ENCODE assay signal across 8 cellular contexts in genomic region chr6:151475653-151476523, GRCh38. TPM values are rescaled to one million over a fixed set of nuclear protein-coding genes. Genes with fewer than 3 reads are reported as not detected.
DNase-seq lines count a peak whose midpoint lies in the region; ATAC-seq and TF ChIP-seq lines count a peak whose summit lies in the region.

No MANE protein-coding gene starts in this region.

- 34 to 39% methylated on average over 16 of the region's 16 CpGs for WGBS in heart right ventricle, 2 donors

- peak overlapping the region; percentile 31; the same call in 1 of the 2 replicates for H3K9ac ChIP-seq in ES-I3 (ENCODE audit: low read depth, low read length)

- no peaks in the 10 kb centered on the region for H3K9me3 ChIP-seq in ES-I3 (ENCODE audit: control insufficient read depth, insufficient read depth, low read length)
- no peaks in the 10 kb centered on the region for H3K9me3 ChIP-seq in heart right ventricle
- no peaks in the 10 kb centered on the region for H3K9me3 ChIP-seq in gastrocnemius medialis

- H3K36me3 ChIP-seq in ES-I3 (ENCODE audit: insufficient read depth, low read length) (no peaks in the 10 kb centered on the region), heart right ventricle (no peaks in the 10 kb centered on the region), gastrocnemius medialis (no peaks in the 10 kb centered on the region)

- intact Hi-C loops in heart right ventricle (cut with DNase I): loop anchor here in 8 of 10 donors (2.0 to 10.0 kb wide), 6 partner anchors 34 to 581 kb away; no protein-coding TSS in a partner anchor
- intact Hi-C loops in gastrocnemius medialis (cut with DNase I; ENCODE audit: low total_unique reads): loop anchor here (1.0 to 10.0 kb wide), 2 partner anchors 70 to 581 kb away; no protein-coding TSS in a partner anchor
- intact Hi-C loops in activated T-helper 1 cell treated with anti-CD3 and anti-CD28 coated beads, Interleukin-12 subunit alpha, Interleukin-12 subunit beta, Interleukin-2, Interleukin-4 antibody, amounts not matched to agents 30 ng/mL and 10 ng/mL and 1 ng/mL, durations not matched to agents 14 hours and 24 hours and 36 hours (cut with micrococcal nuclease): loop anchor here (1.0 kb wide), 3 partner anchors 24 to 70 kb away; partner anchors contain the start of gene RMND1

- H3K4me1 Mint-ChIP-seq in activated naive CD4-positive, alpha-beta T cell treated with anti-CD3 and anti-CD28 coated beads, Interleukin-2, amount 10 ng/mL, durations not matched to agents 7 days and 5 days: peaks cover 8% of the 10 kb centered on the region
- H3K4me1 Mint-ChIP-seq in activated T-helper 1 cell treated with anti-CD3 and anti-CD28 coated beads, Interleukin-12 subunit alpha, Interleukin-12 subunit beta, Interleukin-2, Interleukin-4 antibody, amounts not matched to agents 30 ng/mL and 10 ng/mL and 1 ng/mL, durations not matched to agents 14 hours and 24 hours and 36 hours (ENCODE audit: low read depth): peaks cover 7% of the 10 kb centered on the region

- H3K9me3 Mint-ChIP-seq in activated naive CD4-positive, alpha-beta T cell treated with anti-CD3 and anti-CD28 coated beads, Interleukin-2, amount 10 ng/mL, durations not matched to agents 7 days and 5 days: no peaks in the 10 kb centered on the region
- H3K9me3 Mint-ChIP-seq in activated T-helper 1 cell treated with anti-CD3 and anti-CD28 coated beads, Interleukin-12 subunit alpha, Interleukin-12 subunit beta, Interleukin-2, Interleukin-4 antibody, amounts not matched to agents 30 ng/mL and 10 ng/mL and 1 ng/mL, durations not matched to agents 14 hours and 24 hours and 36 hours: no peaks in the 10 kb centered on the region

- peak; percentile 56 for ATAC-seq in HG03175 (IDR thresholded peaks at IDR 0.05; ENCODE audit: unreplicated experiment)
- ATAC-seq in heart right ventricle: peak in 1 of 8 donors; percentile 35
- ATAC-seq in gastrocnemius medialis: peak in 1 of 2 donors; percentile 44

- no peak overlapping the region for H3K4me3 Mint-ChIP-seq in activated naive CD4-positive, alpha-beta T cell treated with anti-CD3 and anti-CD28 coated beads, Interleukin-2, amount 10 ng/mL, durations not matched to agents 7 days and 5 days
- no peak overlapping the region for H3K4me3 Mint-ChIP-seq in activated T-helper 1 cell treated with anti-CD3 and anti-CD28 coated beads, Interleukin-12 subunit alpha, Interleukin-12 subunit beta, Interleukin-2, Interleukin-4 antibody, amounts not matched to agents 30 ng/mL and 10 ng/mL and 1 ng/mL, durations not matched to agents 14 hours and 24 hours and 36 hours

- DNase-seq in A172 (ENCODE audit: low spot score): peak; percentile 50
- peak; percentile 39 for DNase-seq in NCI-H82 treated with DMSO at 0.1 percent for 48 hours (lab: John Stamatoyannopoulos, UW; ENCODE audit: unreplicated experiment)
- DNase-seq in activated naive CD4-positive, alpha-beta T cell treated with anti-CD3 and anti-CD28 coated beads, Interleukin-2, amount 10 ng/mL, durations not matched to agents 7 days and 5 days: peak; percentile 46
- peak in 1 of 2 donors; percentile 43 for DNase-seq in heart right ventricle
- DNase-seq in gastrocnemius medialis: no peak
- no peak for DNase-seq in activated T-helper 1 cell treated with anti-CD3 and anti-CD28 coated beads, Interleukin-12 subunit alpha, Interleukin-12 subunit beta, Interleukin-2, Interleukin-4 antibody, amounts not matched to agents 30 ng/mL and 10 ng/mL and 1 ng/mL, durations not matched to agents 14 hours and 24 hours and 36 hours (ENCODE audit: low spot score)

- in situ Hi-C loops in gastrocnemius medialis (cut with MboI; ENCODE audit: low sequenced_read_pairs in 4 of 4): loop anchor here in 2 of 4 donors (10.0 to 25.0 kb wide), 2 partner anchors 71 to 589 kb away; no protein-coding TSS in a partner anchor

- H3K4me1 ChIP-seq in ES-I3 (ENCODE audit: insufficient read depth, low read length) (0 out of 2 replicates have a peak, but pooled peaks cover 3% of the 10 kb centered on the region), heart right ventricle (peaks cover 0 to 9% (median 5%) of the 10 kb centered on the region in 9 donors), gastrocnemius medialis (no peaks in the 10 kb centered on the region)

- no peak for TF ChIP-seq POLR2A in gastrocnemius medialis (IDR thresholded peaks at IDR 0.05)

- H3K4me3 ChIP-seq in heart right ventricle (peak overlapping the region in 4 of 10 donors; percentile 15 to 23 (median 18)), gastrocnemius medialis (peak overlapping the region in 1 of 4 donors; percentile 16)

- H3K27me3 Mint-ChIP-seq in activated naive CD4-positive, alpha-beta T cell treated with anti-CD3 and anti-CD28 coated beads, Interleukin-2, amount 10 ng/mL, durations not matched to agents 7 days and 5 days: no peaks in the 10 kb centered on the region
- no peaks in the 10 kb centered on the region for H3K27me3 Mint-ChIP-seq in activated T-helper 1 cell treated with anti-CD3 and anti-CD28 coated beads, Interleukin-12 subunit alpha, Interleukin-12 subunit beta, Interleukin-2, Interleukin-4 antibody, amounts not matched to agents 30 ng/mL and 10 ng/mL and 1 ng/mL, durations not matched to agents 14 hours and 24 hours and 36 hours (ENCODE audit: insufficient read depth)

- no peaks in the 10 kb centered on the region for H3K36me3 Mint-ChIP-seq in activated naive CD4-positive, alpha-beta T cell treated with anti-CD3 and anti-CD28 coated beads, Interleukin-2, amount 10 ng/mL, durations not matched to agents 7 days and 5 days
- no peaks in the 10 kb centered on the region for H3K36me3 Mint-ChIP-seq in activated T-helper 1 cell treated with anti-CD3 and anti-CD28 coated beads, Interleukin-12 subunit alpha, Interleukin-12 subunit beta, Interleukin-2, Interleukin-4 antibody, amounts not matched to agents 30 ng/mL and 10 ng/mL and 1 ng/mL, durations not matched to agents 14 hours and 24 hours and 36 hours (ENCODE audit: low read depth)

- H3K27me3 ChIP-seq in heart right ventricle (no peaks in the 10 kb centered on the region), gastrocnemius medialis (no peaks in the 10 kb centered on the region)

- CTCF ChIA-PET in activated naive CD4-positive, alpha-beta T cell treated with anti-CD3 and anti-CD28 coated beads, Interleukin-2, amount 10 ng/mL, durations not matched to agents 7 days and 5 days (lab: Charles Lee): interaction anchor here (1.2 to 1.6 kb wide), 3 partner anchors 22 to 69 kb away, joined by 3 to 5 read pairs (median 3); no protein-coding TSS in a partner anchor

- H3K27ac ChIP-seq in heart right ventricle (no peak overlapping the region), gastrocnemius medialis (no peak overlapping the region)

- no peak overlapping the region for H3K27ac Mint-ChIP-seq in activated naive CD4-positive, alpha-beta T cell treated with anti-CD3 and anti-CD28 coated beads, Interleukin-2, amount 10 ng/mL, durations not matched to agents 7 days and 5 days
- H3K27ac Mint-ChIP-seq in activated T-helper 1 cell treated with anti-CD3 and anti-CD28 coated beads, Interleukin-12 subunit alpha, Interleukin-12 subunit beta, Interleukin-2, Interleukin-4 antibody, amounts not matched to agents 30 ng/mL and 10 ng/mL and 1 ng/mL, durations not matched to agents 14 hours and 24 hours and 36 hours: no peak overlapping the region

- TF ChIP-seq CTCF in heart right ventricle (IDR thresholded peaks at IDR 0.05) (peak; percentile 66 to 87 (median 80)), gastrocnemius medialis (IDR thresholded peaks at IDR 0.05 in 4 of 5, conservative IDR thresholded peaks at IDR 0.05 in 1 of 5) (peak; percentile 27 to 81 (median 72))

RNA-seq across cellular contexts. Expression of gene CCDC170, which starts 17.9 kb away (rescaled TPM):
- total RNA-seq in A172 (2014; rRNA removed; shearing (Covaris generic)): not detected in 2 replicates
- 1 to 10 TPM in 1 of 10 donors, under 1 TPM in 9; 0.15 to 1.6 (median 0.57) TPM for total RNA-seq in heart right ventricle
- polyA plus RNA-seq in heart right ventricle: under 1 TPM; 0.13 to 0.22 TPM
- total RNA-seq in gastrocnemius medialis: under 1 TPM in 2 of 4 donors, not detected in 2; 0.04 to 0.05 TPM
- 0.15 TPM in 1 of 2 replicates, not detected in the other for total RNA-seq in activated T-helper 1 cell treated with anti-CD3 and anti-CD28 coated beads, Interleukin-12 subunit alpha, Interleukin-12 subunit beta, Interleukin-2, Interleukin-4 antibody, amounts not matched to agents 30 ng/mL and 10 ng/mL and 1 ng/mL, durations not matched to agents 14 hours and 24 hours and 36 hours

RNA-seq across cellular contexts. Expression of gene RMND1, which starts 24.0 kb away (rescaled TPM):
- total RNA-seq in A172 (2014; rRNA removed; shearing (Covaris generic)): 31.3 and 43.6 TPM in 2 replicates
- total RNA-seq in heart right ventricle (10 to 100 TPM; 10.9 to 17.6 (median 14.7) TPM), gastrocnemius medialis (1 to 10 TPM; 6.4 to 9.6 (median 8.4) TPM)
- polyA plus RNA-seq in heart right ventricle: 10 to 100 TPM; 14.3 to 25.2 TPM
- 20.0 and 20.5 TPM in 2 replicates for total RNA-seq in activated T-helper 1 cell treated with anti-CD3 and anti-CD28 coated beads, Interleukin-12 subunit alpha, Interleukin-12 subunit beta, Interleukin-2, Interleukin-4 antibody, amounts not matched to agents 30 ng/mL and 10 ng/mL and 1 ng/mL, durations not matched to agents 14 hours and 24 hours and 36 hours

Comparison
In these comparisons a context has a peak if more than half of its experiments do, and no peak if none do; other contexts are left out.
1. DNase-seq: peak in A172 (single experiment), NCI-H82 treated with DMSO at 0.1 percent for 48 hours (single experiment) and activated naive CD4-positive, alpha-beta T cell treated with anti-CD3 and anti-CD28 coated beads, Interleukin-2, amount 10 ng/mL, durations not matched to agents 7 days and 5 days (single experiment); none in gastrocnemius medialis (0 of 2) and activated T-helper 1 cell treated with anti-CD3 and anti-CD28 coated beads, Interleukin-12 subunit alpha, Interleukin-12 subunit beta, Interleukin-2, Interleukin-4 antibody, amounts not matched to agents 30 ng/mL and 10 ng/mL and 1 ng/mL, durations not matched to agents 14 hours and 24 hours and 36 hours (single experiment).